16 cellular contexts compared by ENCODE assay signal in the genomic region with DNA sequence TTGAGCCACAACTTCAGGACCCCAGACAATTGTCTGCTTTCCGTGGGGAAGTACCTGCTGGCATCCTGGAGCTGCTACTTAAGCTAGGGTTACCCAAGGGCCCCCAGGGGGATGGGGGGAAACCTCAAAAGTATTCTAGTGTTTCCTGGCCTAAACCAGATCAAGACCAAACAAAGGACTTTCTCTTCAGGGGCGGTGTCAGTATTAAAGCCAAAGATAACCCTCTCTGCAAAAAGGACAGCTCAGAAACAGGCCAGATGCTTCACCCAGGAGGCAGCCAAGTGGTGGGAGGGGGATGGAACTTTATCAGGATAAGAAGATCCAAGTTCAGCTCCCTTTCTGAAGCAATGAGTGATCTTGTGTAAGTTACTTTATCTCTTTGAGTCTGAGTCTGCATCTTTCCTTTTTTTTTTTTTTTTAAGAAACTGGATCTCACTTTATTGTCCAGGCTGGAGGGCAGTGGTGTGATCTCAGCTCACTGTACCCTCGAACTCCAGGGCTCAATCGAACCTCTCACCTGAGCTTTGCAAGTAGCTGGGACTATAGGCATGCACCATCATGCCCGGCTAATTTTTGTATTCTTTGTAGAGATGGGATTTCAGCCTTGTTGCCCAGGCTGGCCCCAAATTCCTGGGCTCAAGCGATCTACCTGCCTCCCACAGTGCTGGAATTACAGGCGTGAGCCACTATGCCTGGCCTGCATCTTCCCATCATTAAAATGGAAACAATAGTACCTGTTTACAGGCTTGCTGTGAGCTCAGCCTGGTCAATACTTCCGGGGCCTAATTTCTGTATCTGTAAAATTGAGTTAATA.
DNase-seq lines count a peak whose midpoint lies in the region; ATAC-seq, FAIRE-seq and TF ChIP-seq lines count a peak whose summit lies in the region.
"Had no signal": no experiment of that assay in that cellular context is flagged by ENCODE, and none has a peak within 500 bp of the region (broad histone marks: within the 10 kb centered on the region; RNA-seq: fewer than 3 reads in every experiment).

No MANE protein-coding gene starts in this region.

- no peak for TF ChIP-seq POLR2A in H1 (IDR thresholded peaks at IDR 0.05; ENCODE audit: control extremely low read depth in 1 of 2, low read depth in 2 of 2, low read length in 2 of 2)
- TF ChIP-seq POLR2A in Peyer's patch (IDR thresholded peaks at IDR 0.05) = no peak

- H3K23ac ChIP-seq in H1 (ENCODE audit: insufficient read length) = no peak overlapping the region

- no peak overlapping the region for H4K5ac ChIP-seq in H1 (ENCODE audit: insufficient read length, low read depth, low read length)

- H3K9me2 ChIP-seq in hepatocyte (replicated peaks; ENCODE audit: insufficient read depth) = no peaks in the 10 kb centered on the region

- no peak overlapping the region for H3K56ac ChIP-seq in H1 (replicated peaks; ENCODE audit: insufficient read length, low read depth, low read length)

- H2BK20ac ChIP-seq in H1 (ENCODE audit: low read length) = no peak overlapping the region

- no peak overlapping the region for H2AK5ac ChIP-seq in H1 (ENCODE audit: low read depth, low read length)

- H3K14ac ChIP-seq in H1 (ENCODE audit: insufficient read length) = no peak overlapping the region

- intact Hi-C loops in upper lobe of right lung (cut with DNase I) = no loop called here

- H3K4me2 ChIP-seq in H1 (ENCODE audit: insufficient read depth in 1 of 2, low read depth in 2 of 2, low read length in 2 of 2) (no peak overlapping the region), hepatocyte (no peak overlapping the region)

- H3K79me2 ChIP-seq in H1 (ENCODE audit: control insufficient read depth in 1 of 2, insufficient read depth in 2 of 2, low read length in 2 of 2) (no peaks in the 10 kb centered on the region), hepatocyte (no peaks in the 10 kb centered on the region)

- no peak overlapping the region for H2BK12ac ChIP-seq in H1 (ENCODE audit: low read depth, low read length)

- CTCF ChIA-PET in H1 (lab: Charles Lee; ENCODE audit: partially characterized antibody) = no interaction called here

- H3K4me3 ChIP-seq in H1 (ENCODE audit: extremely low read depth in 1 of 4, insufficient read depth in 2 of 4, low read depth in 3 of 4, low read length in 4 of 4) (no peak overlapping the region), hepatocyte (no peak overlapping the region), upper lobe of right lung (no peak overlapping the region), Peyer's patch (no peak overlapping the region)
- H3K4me3 ChIP-seq: ascending aorta, thyroid gland had no signal

- H4K91ac ChIP-seq in H1 (replicated peaks; ENCODE audit: insufficient read length, low read length) = no peak overlapping the region

- H2AFZ ChIP-seq in H1 (ENCODE audit: low read length) (0 out of 2 replicates have a peak overlapping the region, but pooled peaks have one; percentile 16), hepatocyte (no peak overlapping the region)

- 79% methylated on average over 8 of the region's 8 CpGs; no CpG with 5 or more reads in 1 of the 2 experiments for WGBS in H1 (ENCODE audit: extremely low coverage in 1 of 2, insufficient coverage in 1 of 2, insufficient read length in 1 of 2, insufficient replicate concordance in 2 of 2, low coverage in 1 of 2, low lambda C conversion rate in 2 of 2, missing lambda C conversion rate in 1 of 2), 2 experiments
- 87% methylated on average over 8 of the region's 8 CpGs for WGBS in hepatocyte (ENCODE audit: low lambda C conversion rate, missing lambda C conversion rate)

- H3K9me3 ChIP-seq in H1 (ENCODE audit: insufficient read depth in 2 of 2, low read depth in 1 of 2, low read length in 1 of 2) (no peaks in the 10 kb centered on the region), hepatocyte (ENCODE audit: low read depth) (no peaks in the 10 kb centered on the region), upper lobe of right lung (no peaks in the 10 kb centered on the region), Peyer's patch (no peaks in the 10 kb centered on the region)
- H3K9me3 ChIP-seq: ascending aorta, thyroid gland had no signal

- H3K79me1 ChIP-seq in H1 (ENCODE audit: low read depth, low read length) = no peaks in the 10 kb centered on the region

- H3K18ac ChIP-seq in H1 (ENCODE audit: extremely low read depth, low read length) = no peak overlapping the region

- TF ChIP-seq RAD21 in H1 (IDR thresholded peaks at IDR 0.05 in 1 of 2, conservative IDR thresholded peaks at IDR 0.05 in 1 of 2; ENCODE audit: low read depth in 2 of 2, low read length in 2 of 2) = no peak

- no peak overlapping the region for H3K9ac ChIP-seq in H1 (replicated peaks in 1 of 4; ENCODE audit: extremely low read depth in 1 of 4, low read depth in 3 of 4, low read length in 3 of 4)

- no peak overlapping the region for H3K4ac ChIP-seq in H1 (replicated peaks; ENCODE audit: insufficient read length, low read depth, low read length)

- POLR2A ChIA-PET in H1 (lab: Charles Lee; ENCODE audit: partially characterized antibody) = no interaction called here

- peak overlapping the region; percentile 83; the same call in 1 of the 2 replicates for H4K8ac ChIP-seq in H1 (ENCODE audit: extremely low read depth, insufficient read depth, low read length)

- FAIRE-seq in H1 (lab: Jason Lieb, UNC) = no peak

- H3K36me3 ChIP-seq in H1 (ENCODE audit: control insufficient read depth in 2 of 4, insufficient read depth in 4 of 4, low read length in 3 of 4) (no peaks in the 10 kb centered on the region), hepatocyte (replicated peaks; ENCODE audit: insufficient read depth, low read depth) (no peaks in the 10 kb centered on the region), upper lobe of right lung (no peaks in the 10 kb centered on the region), Peyer's patch (no peaks in the 10 kb centered on the region)
- H3K36me3 ChIP-seq: ascending aorta, thyroid gland had no signal

- H3K27ac ChIP-seq in H1 (ENCODE audit: low read depth, low read length) = no peak overlapping the region
- peak overlapping the region; percentile 71 for H3K27ac ChIP-seq in hepatocyte
- peak overlapping the region; percentile 19 for H3K27ac ChIP-seq in upper lobe of right lung
- H3K27ac ChIP-seq in Peyer's patch = no peak overlapping the region
- H3K27ac ChIP-seq: 22Rv1 had no signal

- no peak overlapping the region for H2BK120ac ChIP-seq in H1 (replicated peaks; ENCODE audit: low read depth, low read length)

- no peaks in the 10 kb centered on the region for H3K23me2 ChIP-seq in H1 (ENCODE audit: low read depth, low read length)

- H4K20me1 ChIP-seq in H1 (replicated peaks in 1 of 2; ENCODE audit: control insufficient read depth in 1 of 2, insufficient read depth in 2 of 2, low read length in 2 of 2) (no peaks in the 10 kb centered on the region), hepatocyte (ENCODE audit: insufficient read depth, poor library complexity, severe bottlenecking) (no peaks in the 10 kb centered on the region)

- DNase-seq in NCI-H2171 treated with DMSO at 0.1 percent for 48 hours (lab: John Stamatoyannopoulos, UW) (peak; percentile 5), NCI-H2171 (lab: John Stamatoyannopoulos, UW) (no peak), H1 (ENCODE audit: low read depth in 1 of 2, low spot score in 2 of 2) (no peak), hepatocyte (ENCODE audit: low spot score) (peak; percentile 26), upper lobe of right lung (no peak), Peyer's patch (no peak)
- no peak for DNase-seq in activated effector memory CD4-positive, alpha-beta T cell treated with Interleukin-2 at 50 U/mL for 16 hours
- DNase-seq in stimulated activated CD8-positive, alpha-beta memory T cell treated with anti-CD3 and anti-CD28 coated beads, Interleukin-4, amount 100 ng/mL, for 48 hours = no peak
- DNase-seq: activated gamma-delta T cell; C1 segment of cervical spinal cord; NCI-H146; OCI-M1; stimulated activated CD4-positive, alpha-beta T cell treated with anti-CD3 and anti-CD28 coated beads, Interleukin-4, amount 100 ng/mL, for 4 hours had no signal

- no peaks in the 10 kb centered on the region for H3K27me3 ChIP-seq in H1 (replicated peaks in 1 of 4; ENCODE audit: control insufficient read depth in 3 of 4, extremely low read depth in 1 of 4, insufficient read depth in 3 of 4, low read length in 3 of 4)
- H3K27me3 ChIP-seq in hepatocyte = no peaks in the 10 kb centered on the region
- no peaks in the 10 kb centered on the region for H3K27me3 ChIP-seq in upper lobe of right lung
- no peaks in the 10 kb centered on the region for H3K27me3 ChIP-seq in Peyer's patch
- H3K27me3 ChIP-seq: ascending aorta, thyroid gland had no signal

- H3K4me1 ChIP-seq in H1 (replicated peaks in 1 of 4; ENCODE audit: control insufficient read depth in 3 of 4, insufficient read depth in 4 of 4, low read length in 3 of 4) = peaks cover 0 to 4% (median 0%) of the 10 kb centered on the region in 4 experiments; a peak in 2 of 7 replicates
- no peaks in the 10 kb centered on the region for H3K4me1 ChIP-seq in hepatocyte (ENCODE audit: insufficient read depth)
- no peaks in the 10 kb centered on the region for H3K4me1 ChIP-seq in upper lobe of right lung
- no peaks in the 10 kb centered on the region for H3K4me1 ChIP-seq in Peyer's patch
- H3K4me1 ChIP-seq: ascending aorta, thyroid gland had no signal

- TF ChIP-seq CTCF in H1 (IDR thresholded peaks at IDR 0.05; ENCODE audit: control extremely low read depth in 1 of 3, insufficient read depth in 1 of 3, low read depth in 1 of 3, low read length in 3 of 3) (no peak), hepatocyte (IDR thresholded peaks at IDR 0.05; ENCODE audit: poor library complexity) (no peak), upper lobe of right lung (IDR thresholded peaks at IDR 0.05) (no peak), Peyer's patch (IDR thresholded peaks at IDR 0.05) (no peak)

- no peak overlapping the region for H2BK5ac ChIP-seq in H1 (ENCODE audit: low read depth, low read length)

- no peak overlapping the region for H2BK15ac ChIP-seq in H1 (ENCODE audit: low read length)

- TF ChIP-seq EP300 in H1 (IDR thresholded peaks at IDR 0.05; ENCODE audit: borderline replicate concordance in 1 of 2, low read depth in 2 of 2, low read length in 2 of 2) = no peak

- ATAC-seq in upper lobe of right lung = no peak

TF ChIP-seq in H1, 55 proteins besides CTCF, POLR2A, EP300 and RAD21:
- TF ChIP-seq TAF1 (IDR thresholded peaks at IDR 0.05; ENCODE audit: low read depth, low read length) (no peak), SP1 (IDR thresholded peaks at IDR 0.05; ENCODE audit: low read depth, low read length) (no peak), CREB1 (IDR thresholded peaks at IDR 0.05) (no peak), EGR1 (IDR thresholded peaks at IDR 0.05; ENCODE audit: borderline replicate concordance, low read depth, low read length) (no peak), TBP (IDR thresholded peaks at IDR 0.05; ENCODE audit: low read depth, low read length) (no peak)
- TF ChIP-seq, protein P1, sequence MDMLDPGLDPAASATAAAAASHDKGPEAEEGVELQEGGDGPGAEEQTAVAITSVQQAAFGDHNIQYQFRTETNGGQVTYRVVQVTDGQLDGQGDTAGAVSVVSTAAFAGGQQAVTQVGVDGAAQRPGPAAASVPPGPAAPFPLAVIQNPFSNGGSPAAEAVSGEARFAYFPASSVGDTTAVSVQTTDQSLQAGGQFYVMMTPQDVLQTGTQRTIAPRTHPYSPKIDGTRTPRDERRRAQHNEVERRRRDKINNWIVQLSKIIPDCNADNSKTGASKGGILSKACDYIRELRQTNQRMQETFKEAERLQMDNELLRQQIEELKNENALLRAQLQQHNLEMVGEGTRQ (IDR thresholded peaks at IDR 0.05; ENCODE audit: low read length) = no peak

Comparison
In these comparisons a context has a peak if more than half of its experiments do, and no peak if none do; other contexts are left out.
1. DNase-seq: peak in NCI-H2171 treated with DMSO at 0.1 percent for 48 hours (single experiment) and hepatocyte (single experiment); none in NCI-H2171 (single experiment), H1 (0 of 2), upper lobe of right lung (single experiment), Peyer's patch (0 of 3), activated effector memory CD4-positive, alpha-beta T cell treated with Interleukin-2 at 50 U/mL for 16 hours (single experiment) and stimulated activated CD8-positive, alpha-beta memory T cell treated with anti-CD3 and anti-CD28 coated beads, Interleukin-4, amount 100 ng/mL, for 48 hours (single experiment).
2. H3K27ac ChIP-seq: peak in hepatocyte (single experiment) and upper lobe of right lung (single experiment); none in H1 (single experiment) and Peyer's patch (0 of 4).